Comparison of ENCODE assay signal across 8 cellular contexts in the genomic region with DNA sequence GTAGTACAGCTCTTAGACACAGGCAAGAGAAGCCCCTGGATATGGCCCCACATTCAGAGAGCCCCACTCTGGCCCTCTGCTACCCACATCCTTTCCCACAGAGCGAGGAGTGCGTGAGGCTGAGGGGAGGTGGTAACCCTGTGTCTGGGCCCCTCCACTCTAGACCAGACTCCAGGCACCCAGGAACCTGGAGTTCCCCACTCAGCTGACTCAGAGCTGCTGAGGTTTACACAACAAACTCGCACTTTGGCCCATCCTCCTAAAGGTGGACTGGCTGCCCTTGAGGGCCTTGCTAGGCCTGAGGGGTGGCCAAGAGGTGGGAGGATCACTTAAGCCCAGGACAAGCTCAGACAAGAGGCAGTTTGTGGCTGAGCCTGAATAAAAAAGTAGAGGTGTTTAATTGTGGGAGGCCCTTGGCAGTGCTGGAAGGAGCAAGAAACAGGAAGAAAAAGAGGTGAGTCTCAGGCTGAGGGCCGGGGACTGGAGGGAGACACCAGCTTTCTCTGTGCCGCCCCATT. TPM values are rescaled to one million over a fixed set of nuclear protein-coding genes. Genes with fewer than 3 reads are reported as not detected.
DNase-seq lines count a peak whose midpoint lies in the region; ATAC-seq and TF ChIP-seq lines count a peak whose summit lies in the region.

No MANE protein-coding gene starts in this region.

- TF ChIP-seq CTCF in GM10248 (IDR thresholded peaks at IDR 0.05; ENCODE audit: control extremely low read depth, extremely low read depth, low read depth, missing control alignments) (no peak), breast epithelium (IDR thresholded peaks at IDR 0.05) (no peak)

- no peak overlapping the region for H3K4me3 ChIP-seq in Jurkat, Clone E6-1 (ENCODE audit: low read length)
- no peak overlapping the region for H3K4me3 ChIP-seq in breast epithelium
- no peak overlapping the region for H3K4me3 ChIP-seq in H7 (ENCODE audit: insufficient read depth, low read depth, low read length)

- H3K27me3 ChIP-seq in breast epithelium (no peaks in the 10 kb centered on the region), H7 (ENCODE audit: control insufficient read depth, insufficient read depth, low read length) (no peaks in the 10 kb centered on the region)

- ATAC-seq in GM21515 (IDR thresholded peaks at IDR 0.05; ENCODE audit: unreplicated experiment): peak; percentile 71

- intact Hi-C loops in breast epithelium (cut with DNase I; ENCODE audit: low total_unique reads): no loop called here

- H3K4me1 ChIP-seq in breast epithelium: peaks cover 0 to 4% of the 10 kb centered on the region in 2 donors

- peak; percentile 75 for DNase-seq in GM10248 (ENCODE audit: extremely low spot score)
- DNase-seq in Jurkat, Clone E6-1 (ENCODE audit: low read depth, low spot score): peak; percentile 45
- DNase-seq in breast epithelium (ENCODE audit: low spot score in 2 of 2): peak in 1 of 2 donors; percentile 37
- peak; percentile 36 for DNase-seq in stimulated activated CD8-positive, alpha-beta memory T cell treated with anti-CD3 and anti-CD28 coated beads, Interleukin-12 subunit alpha, Interleukin-12 subunit beta, amount 100 ng/mL, for 4 hours (ENCODE audit: low read depth)
- no peak for DNase-seq in substantia nigra (lab: John Stamatoyannopoulos, UW)
- DNase-seq in H7: no peak
- DNase-seq in NCI-H187 (lab: John Stamatoyannopoulos, UW): no peak

- H3K27ac ChIP-seq in breast epithelium (peak overlapping the region; percentile 60 to 69), substantia nigra (ENCODE audit: low read depth, low read length, poor library complexity, severe bottlenecking) (no peak overlapping the region)

- CTCF ChIA-PET in GM10248 (lab: Yijun Ruan, JAX): interaction anchor here (1.1 to 17.3 kb wide), 5 partner anchors 9 to 121 kb away, joined by 3 to 300 read pairs (median 5); no protein-coding TSS in a partner anchor

- POLR2A ChIA-PET in GM10248 (lab: Yijun Ruan, JAX): interaction anchor here (1.1 to 1.3 kb wide), 3 partner anchors 18 to 46 kb away, joined by 3 to 4 read pairs (median 3); partner anchors contain the start of gene IER5

- no peak for TF ChIP-seq POLR2A in breast epithelium (IDR thresholded peaks at IDR 0.05)

- no peaks in the 10 kb centered on the region for H3K9me3 ChIP-seq in breast epithelium

- no peaks in the 10 kb centered on the region for H3K36me3 ChIP-seq in breast epithelium
- no peaks in the 10 kb centered on the region for H3K36me3 ChIP-seq in H7 (replicated peaks; ENCODE audit: control insufficient read depth, insufficient read depth, low read length)

RNA-seq across cellular contexts. Expression of gene MR1, which starts 10.7 kb away (rescaled TPM):
- polyA plus RNA-seq in Jurkat, Clone E6-1 (2012; ENCODE audit: insufficient read depth, insufficient read length): 15.4 TPM
- 10 to 100 TPM; 12.8 to 23.4 (median 15.2) TPM for total RNA-seq in breast epithelium
- total RNA-seq in H7 (2014; rRNA removed; shearing (Covaris generic)): 0.44 TPM in 1 of 2 replicates, not detected in the other

RNA-seq across cellular contexts. Expression of gene STX6, which starts 21.8 kb away (rescaled TPM):
- polyA plus RNA-seq in Jurkat, Clone E6-1 (2012; ENCODE audit: insufficient read depth, insufficient read length): 10.9 TPM
- total RNA-seq in breast epithelium: 10 to 100 TPM; 20.2 to 33.7 (median 25.6) TPM
- total RNA-seq in H7 (2014; rRNA removed; shearing (Covaris generic)): 34.6 and 41.3 TPM in 2 replicates

RNA-seq across cellular contexts. Expression of gene IER5, which starts 44.0 kb away (rescaled TPM):
- polyA plus RNA-seq in Jurkat, Clone E6-1 (2012; ENCODE audit: insufficient read depth, insufficient read length): 6.8 TPM
- total RNA-seq in breast epithelium: 10 to 100 TPM in 2 of 3 donors, 1 to 10 TPM in 1; 6.9 to 19.7 (median 18.1) TPM
- total RNA-seq in H7 (2014; rRNA removed; shearing (Covaris generic)): 18.0 and 18.8 TPM in 2 replicates

Comparison
In these comparisons a context has a peak if more than half of its experiments do, and no peak if none do; other contexts are left out.
1. DNase-seq: peak in GM10248 (single experiment), Jurkat, Clone E6-1 (single experiment) and stimulated activated CD8-positive, alpha-beta memory T cell treated with anti-CD3 and anti-CD28 coated beads, Interleukin-12 subunit alpha, Interleukin-12 subunit beta, amount 100 ng/mL, for 4 hours (single experiment); none in substantia nigra (0 of 49), H7 (single experiment) and NCI-H187 (0 of 2).